1 cellular context compared by ENCODE assay signal in genomic region chr3:45841380-45841700, GRCh38.
TF ChIP-seq lines count a peak whose summit lies in the region.

No MANE protein-coding gene starts in this region.

TF ChIP-seq in A549, 52 proteins besides CTCF, POLR2A, EP300 and RAD21 (continued from another document):
- no peak for TF ChIP-seq JUNB (IDR thresholded peaks at IDR 0.05)
- no peak for TF ChIP-seq SMC3 (IDR thresholded peaks at IDR 0.05)
- no peak for TF ChIP-seq PHF8 (IDR thresholded peaks at IDR 0.05; ENCODE audit: borderline replicate concordance, low read depth)
- no peak for TF ChIP-seq NPAS2 (CRISPR knock-in tag; IDR thresholded peaks at IDR 0.05; ENCODE audit: borderline replicate concordance)
